ENCODE assay signal across 8 cellular contexts in the genomic region with DNA sequence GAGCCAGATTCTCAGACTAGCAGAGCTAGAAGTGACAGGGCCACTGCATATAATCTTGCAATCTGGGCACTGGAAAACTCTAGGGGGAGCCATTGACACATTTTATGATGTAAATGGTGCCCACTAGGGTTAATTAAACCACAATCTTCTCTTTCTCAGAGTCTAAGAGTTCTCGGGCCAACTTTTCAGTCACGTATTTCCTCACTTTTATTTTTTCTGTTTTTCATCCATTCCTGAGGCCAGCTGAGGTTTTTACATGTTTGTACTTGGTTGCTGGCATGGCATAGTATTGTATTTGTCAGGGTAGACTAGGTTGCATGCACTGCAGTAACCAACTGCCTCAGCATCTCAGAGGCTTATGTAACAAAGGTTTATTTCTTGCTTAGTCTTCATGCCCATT.
DNase-seq lines count a peak whose midpoint lies in the region; ATAC-seq and TF ChIP-seq lines count a peak whose summit lies in the region.

No MANE protein-coding gene starts in this region.

- CTCF ChIA-PET in naive thymus-derived CD4-positive, alpha-beta T cell (lab: Charles Lee), result no interaction called here

- H3K9me3 Mint-ChIP-seq in progenitor cell of endocrine pancreas (ENCODE audit: low read depth), result peaks cover 10% of the 10 kb centered on the region
- H3K9me3 Mint-ChIP-seq in naive thymus-derived CD4-positive, alpha-beta T cell, result peaks cover 0 to 7% (median 0%) of the 10 kb centered on the region in 11 donors

- no peak overlapping the region for H3K27ac ChIP-seq in naive thymus-derived CD4-positive, alpha-beta T cell (ENCODE audit: low read depth, low read length)

- no peaks in the 10 kb centered on the region for H3K4me1 Mint-ChIP-seq in progenitor cell of endocrine pancreas (ENCODE audit: low read depth)
- no peaks in the 10 kb centered on the region for H3K4me1 Mint-ChIP-seq in naive thymus-derived CD4-positive, alpha-beta T cell

- peak; percentile 62 for DNase-seq in COR-L47 (lab: John Stamatoyannopoulos, UW)
- DNase-seq in NCI-H82 (lab: John Stamatoyannopoulos, UW), result peak; percentile 88
- DNase-seq in dermis blood vessel endothelial cell, result peak; percentile 50
- peak; percentile 11 for DNase-seq in progenitor cell of endocrine pancreas (ENCODE audit: low spot score, unreplicated experiment)
- DNase-seq in naive thymus-derived CD4-positive, alpha-beta T cell, result no peak
- DNase-seq in activated gamma-delta T cell (lab: John Stamatoyannopoulos, UW), result no peak

- peak; percentile 72 for TF ChIP-seq CTCF in progenitor cell of endocrine pancreas (IDR thresholded peaks at IDR 0.05; ENCODE audit: unreplicated experiment)

- H3K27me3 Mint-ChIP-seq in progenitor cell of endocrine pancreas, result peaks cover 38% of the 10 kb centered on the region
- H3K27me3 Mint-ChIP-seq in naive thymus-derived CD4-positive, alpha-beta T cell, result peaks cover 10 to 41% (median 32%) of the 10 kb centered on the region in 5 donors

- H3K27ac Mint-ChIP-seq in progenitor cell of endocrine pancreas, result no peak overlapping the region
- no peak overlapping the region for H3K27ac Mint-ChIP-seq in naive thymus-derived CD4-positive, alpha-beta T cell

- no peaks in the 10 kb centered on the region for H3K9me3 ChIP-seq in naive thymus-derived CD4-positive, alpha-beta T cell (ENCODE audit: control insufficient read depth in 2 of 3, low read length in 3 of 3)

- H3K36me3 Mint-ChIP-seq in progenitor cell of endocrine pancreas (ENCODE audit: insufficient read depth), result peaks cover 2% of the 10 kb centered on the region
- H3K36me3 Mint-ChIP-seq in naive thymus-derived CD4-positive, alpha-beta T cell, result no peaks in the 10 kb centered on the region

- H3K36me3 ChIP-seq in naive thymus-derived CD4-positive, alpha-beta T cell (ENCODE audit: control insufficient read depth in 2 of 3, insufficient read depth in 3 of 3, low read length in 3 of 3), result no peaks in the 10 kb centered on the region

- H3K27me3 ChIP-seq in naive thymus-derived CD4-positive, alpha-beta T cell (ENCODE audit: control insufficient read depth in 2 of 2, insufficient read depth in 2 of 2, low read length in 2 of 2), result no peaks in the 10 kb centered on the region

- H3K4me3 ChIP-seq in naive thymus-derived CD4-positive, alpha-beta T cell (ENCODE audit: low read length), result no peak overlapping the region

- ATAC-seq in HG02884 (IDR thresholded peaks at IDR 0.05; ENCODE audit: unreplicated experiment), result peak; percentile 43
- ATAC-seq in naive thymus-derived CD4-positive, alpha-beta T cell, result no peak
- no peak for ATAC-seq in GM21447 (IDR thresholded peaks at IDR 0.05; ENCODE audit: unreplicated experiment)

- intact Hi-C loops in naive thymus-derived CD4-positive, alpha-beta T cell (cut with micrococcal nuclease), result no loop called here

- POLR2A ChIA-PET in naive thymus-derived CD4-positive, alpha-beta T cell (lab: Charles Lee), result no interaction called here

- H3K4me1 ChIP-seq in naive thymus-derived CD4-positive, alpha-beta T cell (ENCODE audit: control insufficient read depth in 2 of 2, insufficient read depth in 2 of 2, low read length in 2 of 2), result no peaks in the 10 kb centered on the region

- H3K4me3 Mint-ChIP-seq in progenitor cell of endocrine pancreas (ENCODE audit: low read depth), result no peak overlapping the region
- H3K4me3 Mint-ChIP-seq in naive thymus-derived CD4-positive, alpha-beta T cell, result no peak overlapping the region

Comparison
In these comparisons a context has a peak if more than half of its experiments do, and no peak if none do; other contexts are left out.
1. DNase-seq: peak in COR-L47 (single experiment), NCI-H82 (single experiment), dermis blood vessel endothelial cell (single experiment) and progenitor cell of endocrine pancreas (single experiment); none in naive thymus-derived CD4-positive, alpha-beta T cell (0 of 9) and activated gamma-delta T cell (single experiment).